18 cellular contexts compared by ENCODE assay signal in genomic region chr11:2942447-2942846, GRCh38. TPM values are rescaled to one million over a fixed set of nuclear protein-coding genes. Genes with fewer than 3 reads are reported as not detected.
"Had no signal": no experiment of that assay in that cellular context is flagged by ENCODE, and none has a peak within 500 bp of the region (broad histone marks: within the 10 kb centered on the region; RNA-seq: fewer than 3 reads in every experiment).

No MANE protein-coding gene starts in this region.

- H3K27ac Mint-ChIP-seq: activated B cell treated with CpG ODN at 0.5 μM for 24 hours; activated CD4-positive, alpha-beta T cell treated with anti-CD3 and anti-CD28 coated beads for 36 hours; activated naive CD8-positive, alpha-beta T cell treated with anti-CD3 and anti-CD28 coated beads, Interleukin-2, amount 50 U/mL, for 24 hours; activated T-helper 2 cell treated with anti-CD3 and anti-CD28 coated beads, Interferon-gamma antibody, Interleukin-2, Interleukin-4, amounts not matched to agents 10 μg/mL and 5 μg/mL and 100 μg/mL, durations not matched to agents 14 hours and 24 hours and 36 hours; neural progenitor cell; T-cell had no signal

- H3K4me3 Mint-ChIP-seq: activated B cell treated with CpG ODN at 0.5 μM for 24 hours; activated CD4-positive, alpha-beta T cell treated with anti-CD3 and anti-CD28 coated beads for 36 hours; activated naive CD8-positive, alpha-beta T cell treated with anti-CD3 and anti-CD28 coated beads, Interleukin-2, amount 50 U/mL, for 24 hours; activated T-cell treated with anti-CD3 and anti-CD28 coated beads, Interleukin-2, amount 50 U/mL, for 24 hours; neural progenitor cell; stimulated activated naive CD8-positive, alpha-beta T cell treated with anti-CD3 and anti-CD28 coated beads, Interleukin-15, Interleukin-2, amounts not matched to agents 100 ng/mL and 50 ng/mL, for 24 hours; T-cell had no signal

- H3K4me3 ChIP-seq: heart right ventricle, lower lobe of right lung, neural progenitor cell, spleen, tibial nerve had no signal

- H3K27me3 Mint-ChIP-seq: activated B cell treated with CpG ODN at 0.5 μM for 24 hours; activated CD4-positive, alpha-beta T cell treated with anti-CD3 and anti-CD28 coated beads for 36 hours; activated naive CD8-positive, alpha-beta T cell treated with anti-CD3 and anti-CD28 coated beads, Interleukin-2, amount 50 U/mL, for 24 hours; activated T-cell treated with anti-CD3 and anti-CD28 coated beads, Interleukin-2, amount 50 U/mL, for 24 hours; naive thymus-derived CD8-positive, alpha-beta T cell; stimulated activated naive CD8-positive, alpha-beta T cell treated with anti-CD3 and anti-CD28 coated beads, Interleukin-15, Interleukin-2, amounts not matched to agents 100 ng/mL and 50 ng/mL, for 24 hours; T-cell had no signal

- H3K27ac ChIP-seq: lower lobe of right lung, neural progenitor cell, spleen, tibial nerve had no signal

- DNase-seq: activated B cell treated with CpG ODN at 0.5 μM for 24 hours; activated CD4-positive, alpha-beta T cell treated with anti-CD3 and anti-CD28 coated beads for 36 hours; activated CD8-positive, alpha-beta memory T cell treated with anti-CD3 and anti-CD28 coated beads, Interleukin-2, amount 50 U/mL, for 4 hours; activated naive CD4-positive, alpha-beta T cell treated with Interleukin-2 at 50 U/mL for 16 hours; activated naive CD8-positive, alpha-beta T cell treated with anti-CD3 and anti-CD28 coated beads, Interleukin-2, amount 50 U/mL, for 24 hours; activated T-cell treated with anti-CD3 and anti-CD28 coated beads, Interleukin-2, amount 50 U/mL, for 24 hours; cerebellar nuclear complex; heart right ventricle; islet precursor cell; lower lobe of right lung; spleen; stimulated activated CD4-positive, alpha-beta T cell treated with anti-CD3 and anti-CD28 coated beads, Interleukin-4, amount 100 ng/mL, for 24 hours; T-cell had no signal

- ATAC-seq: activated CD4-positive, alpha-beta T cell treated with anti-CD3 and anti-CD28 coated beads for 36 hours; activated naive CD8-positive, alpha-beta T cell treated with anti-CD3 and anti-CD28 coated beads, Interleukin-2, amount 50 U/mL, for 24 hours; heart right ventricle; lower lobe of right lung; naive thymus-derived CD8-positive, alpha-beta T cell had no signal

- H3K27me3 ChIP-seq: heart right ventricle, neural progenitor cell, spleen, tibial nerve had no signal

- H3K36me3 ChIP-seq: neural progenitor cell had no signal

RNA-seq across cellular contexts. Expression of gene PHLDA2, which starts 13.2 kb away (rescaled TPM):
- polyA plus RNA-seq: naive thymus-derived CD8-positive, alpha-beta T cell had no signal
